9 cellular contexts compared by ENCODE assay signal in genomic region chrX:106619797-106620196, GRCh38. TPM values are rescaled to one million over a fixed set of nuclear protein-coding genes. Genes with fewer than 3 reads are reported as not detected.
DNase-seq lines count a peak whose midpoint lies in the region; ATAC-seq and TF ChIP-seq lines count a peak whose summit lies in the region.
"Had no signal": no experiment of that assay in that cellular context is flagged by ENCODE, and none has a peak within 500 bp of the region (broad histone marks: within the 10 kb centered on the region; RNA-seq: fewer than 3 reads in every experiment).

No MANE protein-coding gene starts in this region.

- peak; percentile 11 to 15 for DNase-seq in cardiac muscle cell (ENCODE audit: low read depth in 1 of 2, low spot score in 1 of 2)
- DNase-seq in right cardiac atrium = no peak
- peak; percentile 4 to 29 for DNase-seq in fibroblast of lung (ENCODE audit: low read depth in 2 of 2)
- no peak for DNase-seq in type B pancreatic cell (ENCODE audit: extremely low spot score, unreplicated experiment)
- no peak for DNase-seq in stimulated activated CD4-positive, alpha-beta T cell treated with anti-CD3 and anti-CD28 coated beads, Interleukin-2, amount 100 ng/mL, for 48 hours
- no peak for DNase-seq in ecto neural progenitor cell (ENCODE audit: low spot score)
- DNase-seq: effector CD4-positive, alpha-beta T cell had no signal

- H3K4me3 Mint-ChIP-seq in type B pancreatic cell = no peak overlapping the region

- H3K36me3 Mint-ChIP-seq in type B pancreatic cell = no peaks in the 10 kb centered on the region

- 34% methylated on average over 3 of the region's 3 CpGs for WGBS in right cardiac atrium

- no peaks in the 10 kb centered on the region for H3K4me1 Mint-ChIP-seq in type B pancreatic cell (ENCODE audit: unreplicated experiment)

- H3K79me2 ChIP-seq in OCI-LY1 (ENCODE audit: insufficient read depth, low read length) = no peaks in the 10 kb centered on the region
- H3K79me2 ChIP-seq in fibroblast of lung (ENCODE audit: control insufficient read depth, insufficient read depth, low read length) = no peaks in the 10 kb centered on the region

- H3K27me3 Mint-ChIP-seq in type B pancreatic cell = no peaks in the 10 kb centered on the region

- ATAC-seq in right cardiac atrium (no peak), GM18858 (IDR thresholded peaks at IDR 0.05; ENCODE audit: unreplicated experiment) (no peak)

- H3K9ac ChIP-seq in OCI-LY1 (ENCODE audit: low read length) (no peak overlapping the region), fibroblast of lung (ENCODE audit: insufficient read depth, low read length) (no peak overlapping the region)

- TF ChIP-seq CTCF in cardiac muscle cell (IDR thresholded peaks at IDR 0.05; ENCODE audit: low read depth, low read length) (peak; percentile 50), OCI-LY1 (IDR thresholded peaks at IDR 0.05; ENCODE audit: low read length) (peak; percentile 16; the same call in 1 of the 2 replicates), fibroblast of lung (conservative IDR thresholded peaks at IDR 0.05 in 1 of 2, IDR thresholded peaks at IDR 0.05 in 1 of 2; ENCODE audit: low read depth in 1 of 2, low read length in 2 of 2) (peak; percentile 37 to 58), type B pancreatic cell (conservative IDR thresholded peaks at IDR 0.05) (peak; percentile 62)

- H4K20me1 ChIP-seq in OCI-LY1 (ENCODE audit: insufficient read depth, low read length) (no peaks in the 10 kb centered on the region), fibroblast of lung (ENCODE audit: control insufficient read depth, extremely low read depth, insufficient read depth, low read length) (no peaks in the 10 kb centered on the region)

- H3K9me3 Mint-ChIP-seq in type B pancreatic cell = no peaks in the 10 kb centered on the region

- no peak overlapping the region for H2AFZ ChIP-seq in OCI-LY1 (ENCODE audit: low read length)
- no peak overlapping the region for H2AFZ ChIP-seq in fibroblast of lung (ENCODE audit: low read length)

- H3K4me3 ChIP-seq in cardiac muscle cell (no peak overlapping the region), right cardiac atrium (ENCODE audit: low read length) (no peak overlapping the region), OCI-LY1 (ENCODE audit: low read depth, low read length, poor library complexity, severe bottlenecking) (no peak overlapping the region), fibroblast of lung (replicated peaks in 1 of 4; ENCODE audit: control extremely low read depth in 1 of 4, insufficient read depth in 1 of 4, low read depth in 3 of 4, low read length in 4 of 4) (no peak overlapping the region)

- intact Hi-C loops in right cardiac atrium (cut with DNase I) = no loop called here

- H3K27ac ChIP-seq in cardiac muscle cell = no peak overlapping the region
- H3K27ac ChIP-seq in right cardiac atrium (ENCODE audit: low read length) = no peak overlapping the region
- no peak overlapping the region for H3K27ac ChIP-seq in OCI-LY1 (ENCODE audit: low read depth, low read length, poor library complexity, severe bottlenecking)
- H3K27ac ChIP-seq in fibroblast of lung (ENCODE audit: insufficient read depth, low read length) = no peak overlapping the region

- no peaks in the 10 kb centered on the region for H3K9me3 ChIP-seq in cardiac muscle cell (ENCODE audit: low read depth)
- H3K9me3 ChIP-seq in right cardiac atrium (ENCODE audit: control insufficient read depth, low read length) = no peaks in the 10 kb centered on the region
- no peaks in the 10 kb centered on the region for H3K9me3 ChIP-seq in OCI-LY1 (ENCODE audit: low read length)
- no peaks in the 10 kb centered on the region for H3K9me3 ChIP-seq in fibroblast of lung (ENCODE audit: control insufficient read depth, insufficient read depth, low read depth, low read length)

- no peak overlapping the region for H3K27ac Mint-ChIP-seq in type B pancreatic cell

- H3K9me2 ChIP-seq in OCI-LY1 (ENCODE audit: low read depth, low read length) = no peaks in the 10 kb centered on the region

- H3K4me2 ChIP-seq in OCI-LY1 (ENCODE audit: low read length) (no peak overlapping the region), fibroblast of lung (ENCODE audit: extremely low read depth, insufficient read depth, low read length) (no peak overlapping the region)

- H3K4me1 ChIP-seq in cardiac muscle cell (ENCODE audit: low read depth) = no peaks in the 10 kb centered on the region
- no peaks in the 10 kb centered on the region for H3K4me1 ChIP-seq in right cardiac atrium (ENCODE audit: control insufficient read depth, insufficient read depth, low read length)
- no peaks in the 10 kb centered on the region for H3K4me1 ChIP-seq in OCI-LY1 (ENCODE audit: insufficient read depth, low read length, severe bottlenecking)
- H3K4me1 ChIP-seq in fibroblast of lung (ENCODE audit: control insufficient read depth, extremely low read depth, insufficient read depth, low read length) = no peaks in the 10 kb centered on the region

- no peaks in the 10 kb centered on the region for H3F3A ChIP-seq in OCI-LY1 (ENCODE audit: insufficient read depth, low read length)

- H3K36me3 ChIP-seq in cardiac muscle cell = no peaks in the 10 kb centered on the region
- H3K36me3 ChIP-seq in OCI-LY1 (ENCODE audit: insufficient read depth, low read length) = no peaks in the 10 kb centered on the region
- H3K36me3 ChIP-seq in fibroblast of lung (ENCODE audit: control insufficient read depth, insufficient read depth, low read length) = no peaks in the 10 kb centered on the region

- H3K27me3 ChIP-seq in cardiac muscle cell = peaks cover 4% of the 10 kb centered on the region
- H3K27me3 ChIP-seq in right cardiac atrium (ENCODE audit: control insufficient read depth, insufficient read depth) = no peaks in the 10 kb centered on the region
- H3K27me3 ChIP-seq in OCI-LY1 (ENCODE audit: insufficient read depth, low read length) = no peaks in the 10 kb centered on the region
- H3K27me3 ChIP-seq in fibroblast of lung (ENCODE audit: control insufficient read depth, insufficient read depth, low read length) = no peaks in the 10 kb centered on the region

RNA-seq across cellular contexts. Expression of gene RADX, which starts 8.0 kb away (rescaled TPM):
- total RNA-seq in cardiac muscle cell = 4.5 and 6.3 TPM in 2 replicates
- 5.8 and 6.1 TPM in 2 replicates for polyA plus RNA-seq in cardiac muscle cell
- 1 to 10 TPM in 3 of 4 donors, under 1 TPM in 1; 0.97 to 1.9 (median 1.6) TPM for total RNA-seq in right cardiac atrium
- polyA plus RNA-seq in right cardiac atrium = 0.61 TPM
- total RNA-seq in fibroblast of lung = 0.77 and 1.7 TPM in 2 replicates
- polyA plus RNA-seq in fibroblast of lung = 0.37 and 1.9 TPM in 2 replicates
- 0.70 and 1.2 TPM in 2 replicates for polyA plus RNA-seq in fibroblast of lung (2012)
- 0.48 and 1.2 TPM in 2 replicates for polyA minus RNA-seq in fibroblast of lung (ENCODE audit: low replicate concordance)
- total RNA-seq in type B pancreatic cell (ENCODE audit: low replicate concordance) = 5.3 and 7.2 TPM in 2 replicates

Comparison
In these comparisons a context has a peak if more than half of its experiments do, and no peak if none do; other contexts are left out.
1. DNase-seq: peak in cardiac muscle cell (2 of 2) and fibroblast of lung (2 of 2); none in right cardiac atrium (0 of 3), type B pancreatic cell (single experiment), stimulated activated CD4-positive, alpha-beta T cell treated with anti-CD3 and anti-CD28 coated beads, Interleukin-2, amount 100 ng/mL, for 48 hours (0 of 2) and ecto neural progenitor cell (single experiment).
2. Peak in every context shown above with its lines, with median percentiles within 50 percentile points of each other: CTCF ChIP-seq.